36 cellular contexts compared by ENCODE assay signal in the genomic region with DNA sequence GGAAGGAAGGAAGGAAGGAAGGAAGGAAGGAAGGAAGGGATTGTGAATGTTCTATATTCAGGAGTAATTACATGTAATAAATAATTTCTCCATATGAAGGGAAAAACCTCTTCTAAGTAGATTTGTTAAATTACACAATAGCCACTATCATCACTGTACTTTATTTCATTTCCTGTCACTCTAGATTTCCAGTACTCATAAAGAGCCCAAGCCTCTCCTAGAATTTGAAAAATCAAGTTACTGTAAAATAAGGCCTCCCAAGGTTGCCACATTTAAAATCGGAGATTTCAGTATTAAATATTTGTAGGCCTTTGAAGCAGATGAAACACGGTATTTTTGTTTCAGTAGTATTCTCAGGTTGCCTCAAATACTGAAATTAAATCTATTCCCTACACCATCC.
"Had no signal": no experiment of that assay in that cellular context is flagged by ENCODE, and none has a peak within 500 bp of the region (broad histone marks: within the 10 kb centered on the region; RNA-seq: fewer than 3 reads in every experiment).

No MANE protein-coding gene starts in this region.

- H3K9me3 ChIP-seq: adrenal gland, ascending aorta, body of pancreas, breast epithelium had no signal

- ATAC-seq: activated naive CD4-positive, alpha-beta T cell treated with anti-CD3 and anti-CD28 coated beads, Interleukin-2, amount 50 U/mL, for 72 hours; activated naive CD8-positive, alpha-beta T cell treated with anti-CD3 and anti-CD28 coated beads, Interleukin-2, amount 50 U/mL, for 24 hours; activated T-cell treated with anti-CD3 and anti-CD28 coated beads, Interleukin-2, amount 50 U/mL, for 4 hours; activated T-cell treated with anti-CD3 and anti-CD28 coated beads, Interleukin-2, amount 50 U/mL, for 72 hours; body of pancreas had no signal

- H3K4me1 Mint-ChIP-seq: activated naive CD4-positive, alpha-beta T cell treated with anti-CD3 and anti-CD28 coated beads, Interleukin-2, amount 10 ng/mL, durations not matched to agents 7 days and 5 days; activated naive CD4-positive, alpha-beta T cell treated with anti-CD3 and anti-CD28 coated beads, Interleukin-2, amount 50 U/mL, for 24 hours; activated naive CD8-positive, alpha-beta T cell treated with anti-CD3 and anti-CD28 coated beads for 36 hours; activated naive CD8-positive, alpha-beta T cell treated with anti-CD3 and anti-CD28 coated beads, Interleukin-2, amount 10 ng/mL, durations not matched to agents 7 days and 5 days; activated naive CD8-positive, alpha-beta T cell treated with anti-CD3 and anti-CD28 coated beads, Interleukin-2, amount 50 U/mL, for 24 hours; brain; central memory CD8-positive, alpha-beta T cell had no signal

- H3K4me3 Mint-ChIP-seq: activated naive CD4-positive, alpha-beta T cell treated with anti-CD3 and anti-CD28 coated beads for 36 hours; activated naive CD4-positive, alpha-beta T cell treated with anti-CD3 and anti-CD28 coated beads, Interleukin-2, amount 10 ng/mL, durations not matched to agents 7 days and 5 days; activated naive CD4-positive, alpha-beta T cell treated with anti-CD3 and anti-CD28 coated beads, Interleukin-2, amount 50 U/mL, for 24 hours; activated naive CD8-positive, alpha-beta T cell; activated naive CD8-positive, alpha-beta T cell treated with anti-CD3 and anti-CD28 coated beads for 36 hours; activated naive CD8-positive, alpha-beta T cell treated with anti-CD3 and anti-CD28 coated beads, Interleukin-2, amount 10 ng/mL, durations not matched to agents 7 days and 5 days; activated naive CD8-positive, alpha-beta T cell treated with anti-CD3 and anti-CD28 coated beads, Interleukin-2, amount 50 U/mL, for 24 hours; activated T-cell treated with anti-CD3 and anti-CD28 coated beads, Interleukin-2, amount 50 U/mL, for 24 hours; activated T-cell treated with anti-CD3 and anti-CD28 coated beads, Interleukin-2, amount 50 U/mL, for 4 hours; activated T-cell treated with anti-CD3 and anti-CD28 coated beads, Interleukin-2, amount 50 U/mL, for 72 hours; activated T-helper 1 cell treated with anti-CD3 and anti-CD28 coated beads, Interleukin-12 subunit alpha, Interleukin-12 subunit beta, Interleukin-2, Interleukin-4 antibody, amounts not matched to agents 30 ng/mL and 10 ng/mL and 1 ng/mL, durations not matched to agents 14 hours and 24 hours and 36 hours; brain; central memory CD8-positive, alpha-beta T cell had no signal

- H3K4me3 ChIP-seq: adrenal gland, ascending aorta, body of pancreas, breast epithelium, cardiac muscle cell had no signal

- H3K27ac ChIP-seq: adrenal gland, ascending aorta, body of pancreas, brain microvascular endothelial cell, breast epithelium, cardiac muscle cell had no signal

- H3K27ac Mint-ChIP-seq: activated naive CD4-positive, alpha-beta T cell treated with anti-CD3 and anti-CD28 coated beads for 36 hours; activated naive CD4-positive, alpha-beta T cell treated with anti-CD3 and anti-CD28 coated beads, Interleukin-2, amount 10 ng/mL, durations not matched to agents 7 days and 5 days; activated naive CD4-positive, alpha-beta T cell treated with anti-CD3 and anti-CD28 coated beads, Interleukin-2, amount 50 U/mL, for 24 hours; activated naive CD4-positive, alpha-beta T cell treated with anti-CD3 and anti-CD28 coated beads, Interleukin-2, amount 50 U/mL, for 72 hours; activated naive CD8-positive, alpha-beta T cell; activated naive CD8-positive, alpha-beta T cell treated with anti-CD3 and anti-CD28 coated beads for 36 hours; activated naive CD8-positive, alpha-beta T cell treated with anti-CD3 and anti-CD28 coated beads, Interleukin-2, amount 10 ng/mL, durations not matched to agents 7 days and 5 days; activated naive CD8-positive, alpha-beta T cell treated with anti-CD3 and anti-CD28 coated beads, Interleukin-2, amount 50 U/mL, for 24 hours; activated T-cell treated with anti-CD3 and anti-CD28 coated beads, Interleukin-2, amount 50 U/mL, for 24 hours; activated T-cell treated with anti-CD3 and anti-CD28 coated beads, Interleukin-2, amount 50 U/mL, for 72 hours; activated T-helper 1 cell treated with anti-CD3 and anti-CD28 coated beads, Interleukin-12 subunit alpha, Interleukin-12 subunit beta, Interleukin-2, Interleukin-4 antibody, amounts not matched to agents 30 ng/mL and 10 ng/mL and 1 ng/mL, durations not matched to agents 14 hours and 24 hours and 36 hours; activated T-helper 2 cell treated with anti-CD3 and anti-CD28 coated beads, Interferon-gamma antibody, Interleukin-2, Interleukin-4, amounts not matched to agents 10 μg/mL and 5 μg/mL and 100 μg/mL, durations not matched to agents 14 hours and 24 hours and 36 hours; brain had no signal

- H3K9me3 Mint-ChIP-seq: activated naive CD4-positive, alpha-beta T cell treated with anti-CD3 and anti-CD28 coated beads, Interleukin-2, amount 50 U/mL, for 24 hours; brain had no signal

- H3K36me3 Mint-ChIP-seq: activated naive CD4-positive, alpha-beta T cell treated with anti-CD3 and anti-CD28 coated beads, Interleukin-2, amount 10 ng/mL, durations not matched to agents 7 days and 5 days; activated naive CD4-positive, alpha-beta T cell treated with anti-CD3 and anti-CD28 coated beads, Interleukin-2, amount 50 U/mL, for 24 hours; activated naive CD4-positive, alpha-beta T cell treated with anti-CD3 and anti-CD28 coated beads, Interleukin-2, amount 50 U/mL, for 72 hours; activated naive CD8-positive, alpha-beta T cell; activated naive CD8-positive, alpha-beta T cell treated with anti-CD3 and anti-CD28 coated beads for 36 hours; activated naive CD8-positive, alpha-beta T cell treated with anti-CD3 and anti-CD28 coated beads, Interleukin-2, amount 10 ng/mL, durations not matched to agents 7 days and 5 days; brain had no signal

- H3K36me3 ChIP-seq: adrenal gland, ascending aorta, brain microvascular endothelial cell, breast epithelium, cardiac muscle cell had no signal

- H3K27me3 ChIP-seq: adrenal gland, ascending aorta, body of pancreas, brain microvascular endothelial cell, breast epithelium, cardiac muscle cell had no signal

- H3K4me1 ChIP-seq: adrenal gland, ascending aorta, body of pancreas, breast epithelium had no signal

- H3K27me3 Mint-ChIP-seq: activated naive CD4-positive, alpha-beta T cell treated with anti-CD3 and anti-CD28 coated beads, Interleukin-2, amount 10 ng/mL, durations not matched to agents 7 days and 5 days; activated naive CD4-positive, alpha-beta T cell treated with anti-CD3 and anti-CD28 coated beads, Interleukin-2, amount 50 U/mL, for 24 hours; activated naive CD8-positive, alpha-beta T cell; activated naive CD8-positive, alpha-beta T cell treated with anti-CD3 and anti-CD28 coated beads for 36 hours; activated naive CD8-positive, alpha-beta T cell treated with anti-CD3 and anti-CD28 coated beads, Interleukin-2, amount 10 ng/mL, durations not matched to agents 7 days and 5 days; activated naive CD8-positive, alpha-beta T cell treated with anti-CD3 and anti-CD28 coated beads, Interleukin-2, amount 50 U/mL, for 24 hours; activated T-cell treated with anti-CD3 and anti-CD28 coated beads, Interleukin-2, amount 50 U/mL, for 24 hours; brain; central memory CD8-positive, alpha-beta T cell had no signal

- DNase-seq: activated effector memory CD4-positive, alpha-beta T cell treated with anti-CD3 and anti-CD28 coated beads, Interleukin-2, amount 50 U/mL, for 16 hours; activated effector memory CD4-positive, alpha-beta T cell treated with Interleukin-2 at 50 U/mL for 16 hours; activated gamma-delta T cell; activated gamma-delta T cell treated with Interleukin-2 at 50 U/mL for 16 hours; activated naive CD4-positive, alpha-beta T cell; activated naive CD4-positive, alpha-beta T cell treated with anti-CD3 and anti-CD28 coated beads for 36 hours; activated naive CD4-positive, alpha-beta T cell treated with anti-CD3 and anti-CD28 coated beads, Interleukin-2, amount 10 ng/mL, durations not matched to agents 7 days and 5 days; activated naive CD4-positive, alpha-beta T cell treated with anti-CD3 and anti-CD28 coated beads, Interleukin-2, amount 50 U/mL, for 16 hours; activated naive CD4-positive, alpha-beta T cell treated with Interleukin-2 at 50 U/mL for 16 hours; activated naive CD8-positive, alpha-beta T cell treated with anti-CD3 and anti-CD28 coated beads for 36 hours; activated naive CD8-positive, alpha-beta T cell treated with anti-CD3 and anti-CD28 coated beads, Interleukin-2, amount 10 ng/mL, durations not matched to agents 7 days and 5 days; activated naive CD8-positive, alpha-beta T cell treated with anti-CD3 and anti-CD28 coated beads, Interleukin-2, amount 50 U/mL, for 24 hours; activated T-cell treated with anti-CD3 and anti-CD28 coated beads, Interleukin-2, amount 50 U/mL, for 24 hours; activated T-cell treated with anti-CD3 and anti-CD28 coated beads, Interleukin-2, amount 50 U/mL, for 4 hours; activated T-cell treated with anti-CD3 and anti-CD28 coated beads, Interleukin-2, amount 50 U/mL, for 48 hours; activated T-cell treated with anti-CD3 and anti-CD28 coated beads, Interleukin-2, amount 50 U/mL, for 72 hours; adrenal gland; amniotic stem cell; amygdala; anterior cingulate cortex; aorta; body of pancreas; brain microvascular endothelial cell; caudate nucleus; central memory CD4-positive, alpha-beta T cell; cerebellar nuclear complex had no signal
